Comparison of ENCODE assay signal across 1 cellular context in the genomic region with DNA sequence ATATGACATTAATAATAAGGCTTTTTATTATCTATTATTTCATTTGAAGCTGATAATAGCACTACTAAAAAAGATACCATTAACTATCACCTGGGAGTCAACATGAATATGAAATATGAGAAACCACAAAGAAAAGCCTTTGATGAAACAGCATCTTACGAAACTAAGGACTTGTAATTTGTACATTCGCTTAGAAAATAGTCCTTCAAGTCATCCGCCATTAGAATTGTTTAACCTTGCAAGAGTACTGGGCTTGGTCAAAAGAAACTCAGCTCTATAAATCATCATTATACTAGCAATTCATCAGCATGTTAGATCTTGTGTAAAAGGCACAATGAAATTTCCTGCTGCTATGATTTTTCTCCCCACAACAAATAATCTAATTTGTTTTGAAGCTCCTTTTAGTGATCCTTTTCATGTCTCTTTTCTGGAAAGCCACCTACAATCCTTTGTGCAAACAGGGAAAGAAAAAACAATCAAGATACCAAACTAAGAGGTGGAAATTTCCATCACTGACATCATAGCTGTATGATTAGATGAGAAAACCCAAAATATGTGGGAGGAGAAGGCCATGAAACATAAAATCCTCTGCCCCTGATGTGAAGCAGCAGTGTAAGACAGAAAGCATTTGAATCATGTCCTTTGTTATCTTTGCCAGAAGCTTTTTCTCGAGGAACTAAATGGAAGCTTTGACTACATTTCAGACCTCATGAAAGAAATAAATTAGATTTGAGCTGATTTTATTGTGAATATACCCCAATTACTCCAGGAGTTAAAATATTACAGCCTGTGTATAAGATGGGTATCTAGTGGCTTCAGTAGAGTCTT.
TF ChIP-seq lines count a peak whose summit lies in the region.

No MANE protein-coding gene starts in this region.

TF ChIP-seq in IMR-90, 13 proteins besides CTCF, POLR2A, EP300 and RAD21:
- TF ChIP-seq SMC3 (IDR thresholded peaks at IDR 0.05; ENCODE audit: low read depth, low read length) (no peak), CEBPB (IDR thresholded peaks at IDR 0.05; ENCODE audit: low read depth, low read length) (no peak)
